In the genomic region with DNA sequence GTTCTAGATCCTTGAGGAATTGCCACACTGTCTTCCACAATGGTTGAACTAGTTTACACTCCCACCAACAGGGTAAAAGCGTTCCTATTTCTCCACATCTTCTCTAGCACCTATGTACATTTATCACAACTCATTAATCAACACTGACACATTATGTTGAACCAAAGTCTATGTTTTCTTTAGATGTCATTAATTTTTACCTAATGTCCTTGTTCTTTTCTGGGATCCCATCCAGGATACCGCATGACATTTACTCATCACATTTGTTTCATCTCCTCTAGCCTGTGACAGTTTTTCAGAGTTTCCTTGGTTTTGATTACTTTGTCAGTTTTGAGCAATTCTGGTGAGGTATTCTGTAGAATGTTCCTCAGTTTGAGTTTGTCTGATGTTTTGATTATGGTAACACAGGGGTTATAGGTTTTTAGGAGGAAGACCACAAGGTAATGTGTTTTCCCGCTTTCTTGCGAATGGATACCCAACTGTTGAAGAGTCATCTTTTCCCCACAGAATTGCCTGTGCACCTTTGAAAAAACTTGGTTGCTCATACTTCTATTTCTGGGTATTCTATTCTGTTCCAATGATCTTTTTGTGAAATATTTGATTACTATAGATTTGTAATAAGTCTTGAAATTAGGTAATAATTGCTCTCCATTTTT, we compare ENCODE assay signal across 2 cellular contexts.
TF ChIP-seq lines count a peak whose summit lies in the region.

No MANE protein-coding gene starts in this region.

TF ChIP-seq in liver, 16 proteins besides CTCF, POLR2A, EP300 and RAD21:
- TF ChIP-seq ZBTB33 (IDR thresholded peaks at IDR 0.05) (peak; percentile 73), TAF1 (conservative IDR thresholded peaks at IDR 0.05) (no peak), SP1 (IDR thresholded peaks at IDR 0.05) (peak; percentile 47), RXRA (IDR thresholded peaks at IDR 0.05) (peak; percentile 53 to 88), JUND (IDR thresholded peaks at IDR 0.05) (peak in 1 of 2 donors; percentile 92), FOXA1 (IDR thresholded peaks at IDR 0.05) (peak; percentile 63), GABPA (IDR thresholded peaks at IDR 0.05 in 1 of 2, conservative IDR thresholded peaks at IDR 0.05 in 1 of 2) (no peak), MAX (IDR thresholded peaks at IDR 0.05) (peak; percentile 29), ATF3 (IDR thresholded peaks at IDR 0.05) (peak; percentile 58), REST (IDR thresholded peaks at IDR 0.05) (no peak), YY1 (IDR thresholded peaks at IDR 0.05) (peak; percentile 62), FOXA2 (IDR thresholded peaks at IDR 0.05) (peak; percentile 78), NR2F2 (IDR thresholded peaks at IDR 0.05) (no peak), EGR1 (IDR thresholded peaks at IDR 0.05; ENCODE audit: low read depth in 2 of 2) (no peak), HNF4A (conservative IDR thresholded peaks at IDR 0.05) (peak; percentile 78 to 90), HNF4G (IDR thresholded peaks at IDR 0.05) (peak; percentile 31)

TF ChIP-seq in HepG2, 621 proteins besides CTCF, POLR2A, EP300 and RAD21:
- TF ChIP-seq ATRX (CRISPR knock-in tag; IDR thresholded peaks at IDR 0.05; ENCODE audit: borderline replicate concordance) (no peak), ZNF234 (CRISPR knock-in tag; conservative IDR thresholded peaks at IDR 0.05) (no peak), ARID4A (CRISPR knock-in tag; IDR thresholded peaks at IDR 0.05; ENCODE audit: borderline replicate concordance) (no peak), HES4 (CRISPR knock-in tag; IDR thresholded peaks at IDR 0.05; ENCODE audit: borderline replicate concordance) (no peak), ZNF282 (IDR thresholded peaks at IDR 0.05; ENCODE audit: partially characterized antibody) (no peak), IRF1 (CRISPR knock-in tag; IDR thresholded peaks at IDR 0.05; ENCODE audit: low read depth) (no peak), U2AF1 (optimal IDR thresholded peaks at IDR 0.05; ENCODE audit: low read depth, low read length) (no peak), ZNF460 (CRISPR knock-in tag; IDR thresholded peaks at IDR 0.05; ENCODE audit: borderline replicate concordance) (no peak), ZNF616 (CRISPR knock-in tag; IDR thresholded peaks at IDR 0.05; ENCODE audit: low read depth) (no peak), ZNF782 (CRISPR knock-in tag; IDR thresholded peaks at IDR 0.05; ENCODE audit: borderline replicate concordance) (no peak), AKAP8 (CRISPR knock-in tag; IDR thresholded peaks at IDR 0.05) (no peak), ZNF746 (CRISPR knock-in tag; IDR thresholded peaks at IDR 0.05) (no peak), SMARCE1 (IDR thresholded peaks at IDR 0.05; ENCODE audit: borderline replicate concordance) (no peak), GABPA (IDR thresholded peaks at IDR 0.05; ENCODE audit: low read depth, low read length) (no peak), GABPA (CRISPR knock-in tag; IDR thresholded peaks at IDR 0.05; ENCODE audit: low read depth) (no peak)
- TF ChIP-seq, protein P1, sequence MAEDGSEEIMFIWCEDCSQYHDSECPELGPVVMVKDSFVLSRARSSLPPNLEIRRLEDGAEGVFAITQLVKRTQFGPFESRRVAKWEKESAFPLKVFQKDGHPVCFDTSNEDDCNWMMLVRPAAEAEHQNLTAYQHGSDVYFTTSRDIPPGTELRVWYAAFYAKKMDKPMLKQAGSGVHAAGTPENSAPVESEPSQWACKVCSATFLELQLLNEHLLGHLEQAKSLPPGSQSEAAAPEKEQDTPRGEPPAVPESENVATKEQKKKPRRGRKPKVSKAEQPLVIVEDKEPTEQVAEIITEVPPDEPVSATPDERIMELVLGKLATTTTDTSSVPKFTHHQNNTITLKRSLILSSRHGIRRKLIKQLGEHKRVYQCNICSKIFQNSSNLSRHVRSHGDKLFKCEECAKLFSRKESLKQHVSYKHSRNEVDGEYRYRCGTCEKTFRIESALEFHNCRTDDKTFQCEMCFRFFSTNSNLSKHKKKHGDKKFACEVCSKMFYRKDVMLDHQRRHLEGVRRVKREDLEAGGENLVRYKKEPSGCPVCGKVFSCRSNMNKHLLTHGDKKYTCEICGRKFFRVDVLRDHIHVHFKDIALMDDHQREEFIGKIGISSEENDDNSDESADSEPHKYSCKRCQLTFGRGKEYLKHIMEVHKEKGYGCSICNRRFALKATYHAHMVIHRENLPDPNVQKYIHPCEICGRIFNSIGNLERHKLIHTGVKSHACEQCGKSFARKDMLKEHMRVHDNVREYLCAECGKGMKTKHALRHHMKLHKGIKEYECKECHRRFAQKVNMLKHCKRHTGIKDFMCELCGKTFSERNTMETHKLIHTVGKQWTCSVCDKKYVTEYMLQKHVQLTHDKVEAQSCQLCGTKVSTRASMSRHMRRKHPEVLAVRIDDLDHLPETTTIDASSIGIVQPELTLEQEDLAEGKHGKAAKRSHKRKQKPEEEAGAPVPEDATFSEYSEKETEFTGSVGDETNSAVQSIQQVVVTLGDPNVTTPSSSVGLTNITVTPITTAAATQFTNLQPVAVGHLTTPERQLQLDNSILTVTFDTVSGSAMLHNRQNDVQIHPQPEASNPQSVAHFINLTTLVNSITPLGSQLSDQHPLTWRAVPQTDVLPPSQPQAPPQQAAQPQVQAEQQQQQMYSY (CRISPR knock-in tag; IDR thresholded peaks at IDR 0.05): no peak
- TF ChIP-seq, protein P2, sequence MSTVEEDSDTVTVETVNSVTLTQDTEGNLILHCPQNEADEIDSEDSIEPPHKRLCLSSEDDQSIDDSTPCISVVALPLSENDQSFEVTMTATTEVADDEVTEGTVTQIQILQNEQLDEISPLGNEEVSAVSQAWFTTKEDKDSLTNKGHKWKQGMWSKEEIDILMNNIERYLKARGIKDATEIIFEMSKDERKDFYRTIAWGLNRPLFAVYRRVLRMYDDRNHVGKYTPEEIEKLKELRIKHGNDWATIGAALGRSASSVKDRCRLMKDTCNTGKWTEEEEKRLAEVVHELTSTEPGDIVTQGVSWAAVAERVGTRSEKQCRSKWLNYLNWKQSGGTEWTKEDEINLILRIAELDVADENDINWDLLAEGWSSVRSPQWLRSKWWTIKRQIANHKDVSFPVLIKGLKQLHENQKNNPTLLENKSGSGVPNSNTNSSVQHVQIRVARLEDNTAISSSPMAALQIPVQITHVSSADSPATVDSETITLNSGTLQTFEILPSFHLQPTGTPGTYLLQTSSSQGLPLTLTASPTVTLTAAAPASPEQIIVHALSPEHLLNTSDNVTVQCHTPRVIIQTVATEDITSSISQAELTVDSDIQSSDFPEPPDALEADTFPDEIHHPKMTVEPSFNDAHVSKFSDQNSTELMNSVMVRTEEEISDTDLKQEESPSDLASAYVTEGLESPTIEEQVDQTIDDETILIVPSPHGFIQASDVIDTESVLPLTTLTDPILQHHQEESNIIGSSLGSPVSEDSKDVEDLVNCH (CRISPR knock-in tag; IDR thresholded peaks at IDR 0.05): no peak
